8 cellular contexts compared by ENCODE assay signal in the genomic region with DNA sequence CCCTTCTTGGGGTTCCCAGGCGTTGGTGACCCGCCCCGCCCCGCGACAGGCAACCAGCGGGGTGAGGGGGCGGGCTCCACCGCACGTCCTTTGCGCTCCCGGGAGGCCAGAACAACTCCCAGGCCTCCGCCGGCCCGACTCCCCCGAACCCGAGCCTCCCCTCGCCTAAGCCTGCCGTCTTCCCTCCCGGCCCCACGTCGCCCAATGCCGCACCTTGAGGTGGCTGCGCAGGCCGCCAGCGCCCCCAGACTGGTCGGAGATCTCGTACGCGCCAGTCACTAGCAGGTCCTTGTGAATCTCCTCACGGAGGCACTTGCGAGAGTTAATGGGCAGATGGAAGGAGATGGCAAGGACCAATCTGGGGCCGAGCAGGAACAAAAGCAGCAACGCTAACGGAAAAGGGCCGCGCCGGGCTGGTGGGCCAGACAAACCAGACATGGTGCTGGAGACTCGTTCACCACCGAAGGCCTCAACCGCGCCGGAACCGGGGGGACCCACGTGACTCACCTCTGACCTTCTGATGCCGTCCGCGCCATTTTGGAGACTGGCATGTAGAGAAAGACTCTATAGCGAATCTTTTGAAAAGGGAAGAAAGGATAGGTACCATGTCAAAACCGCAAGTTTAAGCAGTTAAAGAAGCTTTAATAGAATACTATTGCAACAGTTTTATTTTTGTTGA. TPM values are rescaled to one million over a fixed set of nuclear protein-coding genes. Genes with fewer than 3 reads are reported as not detected.
DNase-seq lines count a peak whose midpoint lies in the region; ATAC-seq lines count a peak whose summit lies in the region.

A gene (minus strand): TSS at position 471 of the 679 bp plus-strand sequence. CDS start 33 bp downstream, at position 438.

- H3K36me3 Mint-ChIP-seq in activated naive CD4-positive, alpha-beta T cell treated with anti-CD3 and anti-CD28 coated beads for 36 hours (ENCODE audit: low read depth): no peaks in the 10 kb centered on the region

- H3K36me3 ChIP-seq in SJSA1: peaks cover 7% of the 10 kb centered on the region; the same call in 1 of the 2 replicates

- H3K27me3 Mint-ChIP-seq in activated naive CD4-positive, alpha-beta T cell treated with anti-CD3 and anti-CD28 coated beads for 36 hours (ENCODE audit: low read depth): no peaks in the 10 kb centered on the region

- ATAC-seq in GM21526 (IDR thresholded peaks at IDR 0.05; ENCODE audit: low FRiP score, unreplicated experiment): peak; percentile 70

- H3K27ac ChIP-seq in SJSA1: peak within 1 kb of the TSS; percentile 97
- peak within 1 kb of the TSS; percentile 93 for H3K27ac ChIP-seq in temporal lobe (ENCODE audit: low read depth, low read length)

- peak within 1 kb of the TSS; percentile 91 for H3K4me3 Mint-ChIP-seq in activated naive CD4-positive, alpha-beta T cell treated with anti-CD3 and anti-CD28 coated beads for 36 hours

- peak within 1 kb of the TSS; percentile 77 for H3K4me3 ChIP-seq in SJSA1

- no peaks in the 10 kb centered on the region for H3K9me3 Mint-ChIP-seq in activated naive CD4-positive, alpha-beta T cell treated with anti-CD3 and anti-CD28 coated beads for 36 hours

- H3K4me1 ChIP-seq in SJSA1 (replicated peaks): no peaks in the 10 kb centered on the region; the same call in 1 of the 2 replicates

- peak; percentile 95 for DNase-seq in DMS79 (lab: John Stamatoyannopoulos, UW)
- peak; percentile 65 for DNase-seq in HuH-7.5 (ENCODE audit: low spot score)
- DNase-seq in SJSA1 (ENCODE audit: low read depth in 1 of 2, low spot score in 2 of 2): peak; percentile 86 to 94
- DNase-seq in activated naive CD4-positive, alpha-beta T cell treated with anti-CD3 and anti-CD28 coated beads for 36 hours: peak; percentile 93
- peak; percentile 91 for DNase-seq in globus pallidus (ENCODE audit: low spot score)
- DNase-seq in occipital lobe (lab: John Stamatoyannopoulos, UW): peak; percentile 74

- H3K4me1 Mint-ChIP-seq in activated naive CD4-positive, alpha-beta T cell treated with anti-CD3 and anti-CD28 coated beads for 36 hours (ENCODE audit: low read depth): peaks cover 43% of the 10 kb centered on the region

- no peaks in the 10 kb centered on the region for H3K27me3 ChIP-seq in SJSA1 (replicated peaks)

- intact Hi-C loops in activated naive CD4-positive, alpha-beta T cell treated with anti-CD3 and anti-CD28 coated beads for 36 hours (cut with micrococcal nuclease): loop anchor here (1.0 to 5.0 kb wide), 15 partner anchors 17 to 1094 kb away; a partner anchor contains a TSS

- peak within 1 kb of the TSS; percentile 97 for H3K27ac Mint-ChIP-seq in activated naive CD4-positive, alpha-beta T cell treated with anti-CD3 and anti-CD28 coated beads for 36 hours

- H3K9me3 ChIP-seq in SJSA1 (replicated peaks): no peaks in the 10 kb centered on the region

- CTCF ChIA-PET in activated naive CD4-positive, alpha-beta T cell treated with anti-CD3 and anti-CD28 coated beads for 36 hours (lab: Charles Lee): interaction anchor here (0.7 to 1.0 kb wide), 2 partner anchors 38 to 121 kb away, joined by 3 to 4 read pairs; no protein-coding TSS in a partner anchor

RNA-seq across cellular contexts. Expression of the gene that starts here (rescaled TPM):
- total RNA-seq in SJSA1 (2014; rRNA removed; shearing (Covaris generic)): 155 and 203 TPM in 2 replicates
- 100 to 1,000 TPM; 151 to 156 TPM for total RNA-seq in activated naive CD4-positive, alpha-beta T cell treated with anti-CD3 and anti-CD28 coated beads for 36 hours
- total RNA-seq in occipital lobe: 135 TPM
- total RNA-seq in temporal lobe: 94.2 TPM

Comparison
In these comparisons a context has a peak if more than half of its experiments do, and no peak if none do; other contexts are left out.
1. Peak in every context shown above with its lines: DNase-seq, ATAC-seq, H3K4me3 ChIP-seq and H3K27ac ChIP-seq.